1 cellular context compared by ENCODE assay signal in the genomic region with DNA sequence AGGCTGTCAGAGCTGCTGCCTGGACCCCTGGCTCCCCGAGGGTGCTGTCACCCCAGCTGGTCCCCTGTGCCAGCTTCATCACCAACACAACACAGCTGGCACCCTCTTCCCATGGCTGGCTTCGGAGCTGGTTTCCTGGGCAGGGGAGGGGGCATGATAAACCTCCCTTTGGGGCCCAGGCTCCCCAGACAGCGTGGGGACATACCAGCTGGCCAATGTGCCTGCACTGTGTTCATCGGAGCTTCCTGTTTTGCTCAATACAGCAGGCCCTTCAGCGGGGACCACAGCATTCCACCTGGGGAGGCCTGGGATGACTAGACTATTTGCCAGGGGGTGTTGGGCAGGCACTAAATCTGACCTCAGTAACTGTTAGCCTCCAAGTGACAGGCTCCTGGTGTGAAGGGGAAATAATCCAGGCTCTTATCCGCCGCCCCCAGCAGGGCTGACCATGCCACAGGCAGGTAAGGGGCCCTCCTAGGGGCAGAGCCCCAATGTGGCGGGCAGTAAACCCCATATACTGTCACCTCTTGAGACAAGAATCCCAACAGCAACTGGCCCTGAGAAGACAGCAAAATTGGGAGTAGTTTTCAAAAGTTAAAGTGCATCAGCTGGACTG.
TF ChIP-seq lines count a peak whose summit lies in the region.

No MANE protein-coding gene starts in this region.

TF ChIP-seq in H1, 55 proteins besides CTCF, POLR2A, EP300 and RAD21:
- TF ChIP-seq SRF (IDR thresholded peaks at IDR 0.05; ENCODE audit: low read depth, low read length) (no peak), BACH1 (IDR thresholded peaks at IDR 0.05; ENCODE audit: low read length) (no peak), HDAC2 (IDR thresholded peaks at IDR 0.05; ENCODE audit: borderline replicate concordance in 1 of 2, low read depth in 2 of 2, low read length in 2 of 2) (no peak), SIX5 (IDR thresholded peaks at IDR 0.05; ENCODE audit: low read depth, low read length) (no peak), CHD2 (IDR thresholded peaks at IDR 0.05; ENCODE audit: low read length) (no peak), BRCA1 (IDR thresholded peaks at IDR 0.05; ENCODE audit: low read depth, low read length) (no peak), JUND (IDR thresholded peaks at IDR 0.05; ENCODE audit: low read length) (no peak), MAFK (IDR thresholded peaks at IDR 0.05; ENCODE audit: low read depth, low read length) (no peak)
- TF ChIP-seq, protein P1, sequence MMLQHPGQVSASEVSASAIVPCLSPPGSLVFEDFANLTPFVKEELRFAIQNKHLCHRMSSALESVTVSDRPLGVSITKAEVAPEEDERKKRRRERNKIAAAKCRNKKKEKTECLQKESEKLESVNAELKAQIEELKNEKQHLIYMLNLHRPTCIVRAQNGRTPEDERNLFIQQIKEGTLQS (IDR thresholded peaks at IDR 0.05; ENCODE audit: insufficient read depth, low read depth, low read length) = no peak
